17 cellular contexts compared by ENCODE assay signal in genomic region chr16:51134269-51134812, GRCh38. TPM values are rescaled to one million over a fixed set of nuclear protein-coding genes. Genes with fewer than 3 reads are reported as not detected.
A peak's percentile ranks its signal among the peaks of the same experiment; 100 is the strongest.
DNase-seq lines count a peak whose midpoint lies in the region; ATAC-seq and TF ChIP-seq lines count a peak whose summit lies in the region.
"Had no signal": no experiment of that assay in that cellular context is flagged by ENCODE, and none has a peak within 500 bp of the region (broad histone marks: within the 10 kb centered on the region; RNA-seq: fewer than 3 reads in every experiment).

No MANE protein-coding gene starts in this region.

- no peaks in the 10 kb centered on the region for H3K9me3 Mint-ChIP-seq in nephron
- H3K9me3 Mint-ChIP-seq: activated T-helper 17 cell treated with anti-CD3 and anti-CD28 coated beads, Interleukin-2, amount 50 U/mL, for 72 hours had no signal

- peak overlapping the region in 2 of 3 experiments; percentile 69 to 74 for H3K4me3 Mint-ChIP-seq in nephron
- H3K4me3 Mint-ChIP-seq: activated T-helper 17 cell treated with anti-CD3 and anti-CD28 coated beads, Interleukin-2, amount 50 U/mL, for 72 hours had no signal

- H3K36me3 ChIP-seq in NT2/D1 (ENCODE audit: insufficient read depth, insufficient read length, low read length), result peaks cover 43% of the 10 kb centered on the region
- H3K36me3 ChIP-seq: SJCRH30 had no signal

- peaks cover 15% of the 10 kb centered on the region for H3K4me1 Mint-ChIP-seq in nephron
- H3K4me1 Mint-ChIP-seq: activated T-helper 17 cell treated with anti-CD3 and anti-CD28 coated beads, Interleukin-2, amount 50 U/mL, for 72 hours had no signal

- H3K27me3 ChIP-seq in NT2/D1 (ENCODE audit: insufficient read depth, insufficient read length) (no peaks in the 10 kb centered on the region), right cardiac atrium (ENCODE audit: control insufficient read depth, insufficient read depth) (no peaks in the 10 kb centered on the region)
- H3K27me3 ChIP-seq: SJCRH30 had no signal

- peaks cover 32% of the 10 kb centered on the region for H3K36me3 Mint-ChIP-seq in nephron (ENCODE audit: low read depth)

- CTCF ChIA-PET in AG04449 (lab: Yijun Ruan, JAX), result no interaction called here

- no peak for DNase-seq in AG04449 (ENCODE audit: low read depth, low spot score)
- DNase-seq in NT2/D1 (ENCODE audit: low read depth, low spot score), result no peak
- DNase-seq in right cardiac atrium, result peak; percentile 51 to 80 (median 71)
- no peak for DNase-seq in NCI-H2029 treated with DMSO at 0.1 percent for 48 hours (lab: John Stamatoyannopoulos, UW)
- no peak for DNase-seq in DMS153 treated with DMSO at 0.1 percent for 48 hours (lab: John Stamatoyannopoulos, UW; ENCODE audit: unreplicated experiment)
- no peak for DNase-seq in lower leg skin (ENCODE audit: low spot score in 2 of 2)
- DNase-seq in amygdala (lab: John Stamatoyannopoulos, UW), result no peak
- DNase-seq: activated CD4-positive, alpha-beta T cell treated with anti-CD3 and anti-CD28 coated beads, Interleukin-2, amount 50 U/mL, for 48 hours; anterior cingulate cortex; NCI-H1105 treated with DMSO at 0.1 percent for 48 hours; NCI-H345; SJCRH30; stimulated activated CD4-positive, alpha-beta T cell treated with anti-CD3 and anti-CD28 coated beads, Interleukin-4, amount 100 ng/mL, for 1 hour had no signal

- peak overlapping the region; percentile 18 for H3K9ac ChIP-seq in NT2/D1 (ENCODE audit: insufficient read length, low read depth)

- WGBS in right cardiac atrium, result 2% methylated on average over 44 of the region's 44 CpGs
- 2 to 4% methylated on average over 14 to 31 of the region's 44 CpGs for WGBS in lower leg skin, 2 donors

- H3K27ac Mint-ChIP-seq in nephron, result peak overlapping the region in 2 of 3 experiments; percentile 61 to 73
- H3K27ac Mint-ChIP-seq: activated T-helper 17 cell treated with anti-CD3 and anti-CD28 coated beads, Interleukin-2, amount 50 U/mL, for 72 hours had no signal

- no peak for TF ChIP-seq POLR2A in lower leg skin (IDR thresholded peaks at IDR 0.05)

- H3K4me1 ChIP-seq in NT2/D1 (ENCODE audit: insufficient read depth, insufficient read length), result no peaks in the 10 kb centered on the region
- H3K4me1 ChIP-seq in right cardiac atrium (ENCODE audit: control insufficient read depth, insufficient read depth, low read length), result no peaks in the 10 kb centered on the region
- H3K4me1 ChIP-seq: SJCRH30 had no signal

- peak; percentile 63 to 72 for ATAC-seq in right cardiac atrium
- ATAC-seq: activated T-helper 17 cell treated with anti-CD3 and anti-CD28 coated beads, Interleukin-2, amount 50 U/mL, for 72 hours; K562 had no signal

- POLR2A ChIA-PET in AG04449 (lab: Yijun Ruan, JAX), result no interaction called here

- TF ChIP-seq CTCF in AG04449 (IDR thresholded peaks at IDR 0.05; ENCODE audit: insufficient read depth, low read length, missing control alignments), result no peak
- TF ChIP-seq CTCF in nephron (IDR thresholded peaks at IDR 0.05; ENCODE audit: unreplicated experiment in 3 of 3), result no peak
- no peak for TF ChIP-seq CTCF in lower leg skin (IDR thresholded peaks at IDR 0.05)

- H3K27ac ChIP-seq in right cardiac atrium (ENCODE audit: low read length), result no peak overlapping the region
- H3K27ac ChIP-seq: SJCRH30 had no signal

- H3K27me3 Mint-ChIP-seq in nephron (ENCODE audit: low read depth), result peaks cover 94% of the 10 kb centered on the region

- H3K4me3 ChIP-seq in AG04449 (ENCODE audit: low read depth, low read length), result peak overlapping the region; percentile 8; the same call in 1 of the 2 replicates
- H3K4me3 ChIP-seq in NT2/D1 (ENCODE audit: insufficient read length, low read depth), result no peak overlapping the region
- no peak overlapping the region for H3K4me3 ChIP-seq in right cardiac atrium (ENCODE audit: low read length)
- H3K4me3 ChIP-seq in lower leg skin (ENCODE audit: low read depth, poor library complexity, severe bottlenecking), result no peak overlapping the region
- H3K4me3 ChIP-seq: K562, SJCRH30 had no signal

- H3K9me3 ChIP-seq in NT2/D1 (ENCODE audit: insufficient read depth, low read length), result no peaks in the 10 kb centered on the region; the same call in 1 of the 2 replicates
- H3K9me3 ChIP-seq in right cardiac atrium (ENCODE audit: control insufficient read depth, low read length), result no peaks in the 10 kb centered on the region
- H3K9me3 ChIP-seq: SJCRH30 had no signal

- intact Hi-C loops in right cardiac atrium (cut with DNase I) (no loop called here), lower leg skin (cut with DNase I; ENCODE audit: low total_unique reads) (no loop called here)

RNA-seq across cellular contexts. Expression of gene SALL1, which starts 16.7 kb away (rescaled TPM):
- 1 to 10 TPM; 3.6 to 8.4 (median 6.5) TPM for total RNA-seq in right cardiac atrium
- polyA plus RNA-seq in right cardiac atrium, result 0.45 TPM
- total RNA-seq in lower leg skin, result under 1 TPM in 3 of 4 donors, not detected in 1; 0.08 to 0.29 (median 0.08) TPM
- total RNA-seq: activated T-helper 17 cell treated with anti-CD3 and anti-CD28 coated beads, Interleukin-2, amount 50 U/mL, for 72 hours; dermis microvascular lymphatic vessel endothelial cell; K562 had no signal
- polyA plus RNA-seq: K562 had no signal

Comparison
In these comparisons a context has a peak if more than half of its experiments do, and no peak if none do; other contexts are left out.
1. DNase-seq: peak in right cardiac atrium (3 of 3); none in AG04449 (single experiment), NT2/D1 (single experiment), NCI-H2029 treated with DMSO at 0.1 percent for 48 hours (single experiment), DMS153 treated with DMSO at 0.1 percent for 48 hours (single experiment), lower leg skin (0 of 2) and amygdala (0 of 56).